ENCODE assay signal across 8 cellular contexts in the genomic region with DNA sequence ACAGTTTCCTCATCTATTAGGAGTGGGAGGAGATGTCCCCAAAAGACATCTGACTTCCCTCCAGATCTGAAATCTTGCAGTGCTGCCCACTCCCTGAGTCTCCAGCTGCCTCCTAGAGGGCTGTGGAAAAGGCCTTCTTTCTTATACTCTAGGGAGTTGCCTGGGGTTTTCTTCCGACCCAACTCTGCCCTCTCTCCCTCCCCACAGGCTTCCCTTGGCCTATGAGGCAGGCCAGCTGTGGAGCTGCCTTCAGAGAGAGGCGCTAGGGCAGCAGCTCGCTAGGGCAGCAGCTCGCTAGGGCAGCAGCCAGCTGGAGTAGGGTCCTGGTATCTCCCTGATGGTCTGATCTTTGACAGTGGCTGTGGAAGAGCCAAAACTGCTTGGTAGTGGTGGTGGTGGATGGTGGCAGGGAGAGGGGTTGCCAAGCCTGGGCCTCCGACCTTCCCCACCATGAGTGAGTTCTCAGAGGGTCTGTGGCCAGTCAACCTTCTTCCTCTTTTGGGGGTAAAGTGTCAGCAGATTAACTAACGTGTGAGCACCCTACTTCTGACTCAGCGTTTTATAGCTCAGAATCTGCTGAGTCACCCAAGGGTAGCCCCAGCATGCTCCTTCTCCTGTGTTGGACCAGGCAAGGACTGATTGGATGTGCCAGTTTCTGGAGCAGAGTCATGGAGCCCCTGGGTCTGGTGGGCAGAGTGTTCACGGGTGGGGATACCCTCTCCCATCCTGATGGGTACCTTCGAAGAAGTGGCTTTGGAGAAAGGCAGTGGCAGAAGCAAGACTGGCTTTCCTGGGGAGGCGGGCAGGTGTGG. TPM values are rescaled to one million over a fixed set of nuclear protein-coding genes. Genes with fewer than 3 reads are reported as not detected.
A peak's percentile ranks its signal among the peaks of the same experiment; 100 is the strongest.
DNase-seq lines count a peak whose midpoint lies in the region; ATAC-seq, FAIRE-seq and TF ChIP-seq lines count a peak whose summit lies in the region.

No MANE protein-coding gene starts in this region.

- no TSS peak for BruUV-seq in GM12878 (replicated peaks; lab: Mats Ljungman, UMichigan)

- no peak for TF ChIP-seq EP300 in GM12878 (IDR thresholded peaks at IDR 0.05; ENCODE audit: borderline replicate concordance in 1 of 2, control insufficient read depth in 1 of 2, low read depth in 2 of 2, low read length in 2 of 2)

- no peak for TF ChIP-seq RAD21 in GM12878 (IDR thresholded peaks at IDR 0.05; ENCODE audit: insufficient read depth, low read depth, low read length)

- H3K27me3 Mint-ChIP-seq in naive B cell, result no peaks in the 10 kb centered on the region

- H3K27me3 ChIP-seq in GM12878 (replicated peaks in 1 of 2; ENCODE audit: control insufficient read depth in 2 of 2, insufficient read depth in 2 of 2, low read length in 1 of 2), result no peaks in the 10 kb centered on the region

- H3K9ac ChIP-seq in GM12878 (ENCODE audit: control insufficient read depth, insufficient read depth, low read length), result no peak overlapping the region

- no peak overlapping the region; the same call in 1 of the 2 replicates for H2AFZ ChIP-seq in GM12878 (ENCODE audit: control insufficient read depth, low read depth, low read length)

- H3K36me3 Mint-ChIP-seq in naive B cell, result no peaks in the 10 kb centered on the region

- H3K4me1 Mint-ChIP-seq in naive B cell, result peaks cover 27 to 53% (median 37%) of the 10 kb centered on the region in 3 donors

- H3K36me3 ChIP-seq in GM12878 (ENCODE audit: control insufficient read depth in 2 of 2, insufficient read depth in 2 of 2, low read length in 1 of 2), result no peaks in the 10 kb centered on the region

- DNase-seq in Ammon's horn (ENCODE audit: low spot score), result peak; percentile 73
- DNase-seq in Kasumi-1 (lab: John Stamatoyannopoulos, UW), result peak; percentile 85 to 87
- no peak for DNase-seq in GM12878 (ENCODE audit: low read depth, low spot score)
- no peak for DNase-seq in naive B cell
- DNase-seq in iPS-NIHi11 (ENCODE audit: low spot score), result no peak
- no peak for DNase-seq in NCI-H1930 (lab: John Stamatoyannopoulos, UW)

- CTCF ChIA-PET in GM12878 (lab: Yijun Ruan, JAX), result interaction anchor here (1.0 to 19.3 kb wide), 8 partner anchors 8 to 81 kb away, joined by 3 to 814 read pairs (median 47); a partner anchor contains a TSS

- RAD21 ChIA-PET in GM12878 (lab: Charles Lee; ENCODE audit: unreplicated experiment), result interaction anchor here (0.8 to 9.0 kb wide), 8 partner anchors 8 to 69 kb away, joined by 3 to 120 read pairs (median 14); a partner anchor contains a TSS

- H3K4me2 ChIP-seq in GM12878 (ENCODE audit: control insufficient read depth, insufficient read depth), result no peak overlapping the region; the same call in 1 of the 2 replicates

- peaks cover 17% of the 10 kb centered on the region; the same call in 1 of the 2 replicates for H3K4me1 ChIP-seq in GM12878 (ENCODE audit: control insufficient read depth, insufficient read depth, low read length)

- POLR2A ChIA-PET in GM12878 (lab: Charles Lee), result interaction anchor here (0.5 to 2.1 kb wide), 2 partner anchors 15 to 33 kb away, joined by 5 to 6 read pairs; no protein-coding TSS in a partner anchor

- peak; percentile 10; the same call in 2 of the 3 replicates for ATAC-seq in GM12878
- ATAC-seq in naive B cell (ENCODE audit: low read depth in 2 of 2), result no peak
- ATAC-seq in HG03460 (IDR thresholded peaks at IDR 0.05; ENCODE audit: unreplicated experiment), result no peak
- ATAC-seq in GM18498 (IDR thresholded peaks at IDR 0.05; ENCODE audit: unreplicated experiment), result no peak

- SMC1A ChIA-PET in GM12878 (lab: Charles Lee; ENCODE audit: uncharacterized antibody, unreplicated experiment), result interaction anchor here (0.9 to 11.3 kb wide), 10 partner anchors 8 to 94 kb away, joined by 3 to 139 read pairs (median 4); no protein-coding TSS in a partner anchor

- intact Hi-C loops in GM12878 (cut with micrococcal nuclease; ENCODE audit: unreplicated experiment), result loop anchor here (5.0 to 10.0 kb wide), 2 partner anchors 62 to 741 kb away; no protein-coding TSS in a partner anchor

- in situ Hi-C loops in GM12878 (cut with MboI), result loop anchor here (5.0 kb wide), 2 partner anchors 63 to 123 kb away; no protein-coding TSS in a partner anchor

- H3K4me3 ChIP-seq in GM12878, result no peak overlapping the region

- H3K9me3 ChIP-seq in GM12878 (replicated peaks; ENCODE audit: control insufficient read depth, insufficient read depth, low read length), result no peaks in the 10 kb centered on the region

- H3K9me3 Mint-ChIP-seq in naive B cell, result no peaks in the 10 kb centered on the region

- H3K4me3 Mint-ChIP-seq in naive B cell, result peak overlapping the region in 6 of 8 donors; percentile 32 to 95 (median 75)

- H3K27ac Mint-ChIP-seq in naive B cell, result peak overlapping the region in 2 of 6 donors; percentile 4 to 48

- no peak for TF ChIP-seq POLR2A in GM12878 (IDR thresholded peaks at IDR 0.05; ENCODE audit: low read depth, low read length)

- H3K27ac ChIP-seq in GM12878 (ENCODE audit: control insufficient read depth, insufficient read depth), result no peak overlapping the region; the same call in 1 of the 2 replicates

- WGBS in GM12878 (ENCODE audit: insufficient coverage, insufficient replicate concordance, low lambda C conversion rate, missing lambda C conversion rate), result 61% methylated on average over 10 of the region's 10 CpGs

- no peaks in the 10 kb centered on the region for H3K79me2 ChIP-seq in GM12878 (ENCODE audit: control insufficient read depth, insufficient read depth, low read length)

- FAIRE-seq in GM12878 (lab: Jason Lieb, UNC), result no peak

- no peak for TF ChIP-seq CTCF in GM12878 (IDR thresholded peaks at IDR 0.05 in 2 of 3, conservative IDR thresholded peaks at IDR 0.05 in 1 of 3; ENCODE audit: control insufficient read depth in 2 of 3, extremely low read depth in 1 of 3, insufficient read depth in 1 of 3, low read depth in 3 of 3, low read length in 3 of 3)

- no peaks in the 10 kb centered on the region for H4K20me1 ChIP-seq in GM12878 (ENCODE audit: control insufficient read depth, insufficient read depth)

RNA-seq across cellular contexts. Expression of a gene that starts 2.3 kb away (rescaled TPM):
- total RNA-seq in GM12878 (2013; cell fraction: nucleolus; rRNA removed), result 2.5 and 3.7 TPM in 2 replicates
- total RNA-seq in GM12878 (2014; rRNA removed) (1.7 and 2.4 TPM in 2 replicates), GM12878 (2014; rRNA removed; fragmentation: Illumina TruSeq; extraction: Trizol) (1.1 and 1.2 TPM in 2 replicates), GM12878 (2021) (2.4 and 3.8 TPM in 2 replicates)
- 0.84 TPM for polyA plus RNA-seq in GM12878 (2011; ENCODE audit: low read depth)
- polyA plus RNA-seq in GM12878 (2011; rRNA removed) (0.55 and 1.2 TPM in 2 replicates), GM12878 (2014; fragmentation: Illumina TruSeq; extraction: Trizol) (1.6 TPM in 2 replicates), GM12878 (2014; fragmentation: Nextera tagmentation; extraction: Ambion mirVana) (1 to 10 TPM; 1.1 to 2.2 TPM), GM12878 (2014; rRNA removed) (1.1 and 1.9 TPM in 2 replicates), GM12878 (2016; fragmentation: Nextera tagmentation; extraction: Ambion mirVana) (1 to 10 TPM; 4.0 to 4.9 TPM), naive B cell (ENCODE audit: low read depth in 6 of 6) (10 to 100 TPM; 12.2 to 18.3 (median 13.9) TPM)
- 1.6 and 2.1 TPM in 2 replicates for polyA plus RNA-seq in GM12878 (2011; cell fraction: cytosol; rRNA removed)
- 2.4 and 2.7 TPM in 2 replicates for polyA plus RNA-seq in GM12878 (2011; cell fraction: nucleus; rRNA removed)
- polyA plus RNA-seq in GM12878 (2012), result 1.8 and 2.1 TPM in 2 replicates
- 1.2 and 1.8 TPM in 2 replicates for polyA minus RNA-seq in GM12878 (2011; rRNA and poly(A)+ RNA removed)
- polyA minus RNA-seq in GM12878 (2011; cell fraction: cytosol; rRNA and poly(A)+ RNA removed), result 0.67 and 0.94 TPM in 2 replicates
- polyA minus RNA-seq in GM12878 (2011; cell fraction: nucleus; rRNA and poly(A)+ RNA removed), result 0.38 and 1.9 TPM in 2 replicates

RNA-seq across cellular contexts. Expression of a gene that starts 16.6 kb away (rescaled TPM):
- 4.6 and 5.7 TPM in 2 replicates for total RNA-seq in GM12878 (2013; cell fraction: nucleolus; rRNA removed)
- total RNA-seq in GM12878 (2014; rRNA removed) (0.27 and 0.28 TPM in 2 replicates), GM12878 (2014; rRNA removed; fragmentation: Illumina TruSeq; extraction: Trizol) (0.09 and 0.18 TPM in 2 replicates), GM12878 (2021) (0.64 and 0.88 TPM in 2 replicates)
- polyA plus RNA-seq in GM12878 (2011; ENCODE audit: low read depth), result 0.38 TPM
- polyA plus RNA-seq in GM12878 (2011; rRNA removed) (0.30 and 0.68 TPM in 2 replicates), GM12878 (2014; fragmentation: Illumina TruSeq; extraction: Trizol) (0.17 and 0.34 TPM in 2 replicates), GM12878 (2014; fragmentation: Nextera tagmentation; extraction: Ambion mirVana) (under 1 TPM in 1 of 2 experiments, not detected in 1; 0.02 TPM), GM12878 (2014; rRNA removed) (0.63 and 0.92 TPM in 2 replicates), GM12878 (2016; fragmentation: Nextera tagmentation; extraction: Ambion mirVana) (under 1 TPM in 1 of 2 experiments, not detected in 1; 0.27 TPM), naive B cell (ENCODE audit: low read depth in 6 of 6) (1 to 10 TPM in 2 of 6 donors, under 1 TPM in 3, not detected in 1; 0.39 to 2.6 (median 0.52) TPM)
- polyA plus RNA-seq in GM12878 (2011; cell fraction: cytosol; rRNA removed), result 0.63 and 0.94 TPM in 2 replicates
- polyA plus RNA-seq in GM12878 (2011; cell fraction: nucleus; rRNA removed), result 3.4 and 4.8 TPM in 2 replicates
- polyA plus RNA-seq in GM12878 (2012), result 0.81 and 0.97 TPM in 2 replicates
- polyA minus RNA-seq in GM12878 (2011; rRNA and poly(A)+ RNA removed), result 0.22 and 1.5 TPM in 2 replicates
- 1.7 TPM in 1 of 2 replicates, not detected in the other for polyA minus RNA-seq in GM12878 (2011; cell fraction: cytosol; rRNA and poly(A)+ RNA removed)
- polyA minus RNA-seq in GM12878 (2011; cell fraction: nucleus; rRNA and poly(A)+ RNA removed), result 1.3 and 3.1 TPM in 2 replicates

RNA-seq across cellular contexts. Expression of a gene that starts 44.4 kb away (rescaled TPM):
- total RNA-seq in GM12878 (2013; cell fraction: nucleolus; rRNA removed), result 25.7 and 29.4 TPM in 2 replicates
- total RNA-seq in GM12878 (2014; rRNA removed) (5.0 and 6.9 TPM in 2 replicates), GM12878 (2014; rRNA removed; fragmentation: Illumina TruSeq; extraction: Trizol) (3.1 and 3.9 TPM in 2 replicates), GM12878 (2021) (12.6 and 18.3 TPM in 2 replicates)
- polyA plus RNA-seq in GM12878 (2011; ENCODE audit: low read depth), result 14.4 TPM
- polyA plus RNA-seq in GM12878 (2011; rRNA removed) (5.1 and 5.6 TPM in 2 replicates), GM12878 (2014; fragmentation: Illumina TruSeq; extraction: Trizol) (2.5 and 6.3 TPM in 2 replicates), GM12878 (2014; fragmentation: Nextera tagmentation; extraction: Ambion mirVana) (1 to 10 TPM in 1 of 2 experiments, under 1 TPM in 1; 0.47 to 1.3 TPM), GM12878 (2014; rRNA removed) (10.1 and 11.4 TPM in 2 replicates), GM12878 (2016; fragmentation: Nextera tagmentation; extraction: Ambion mirVana) (1 to 10 TPM; 5.1 to 6.2 TPM), naive B cell (ENCODE audit: low read depth in 6 of 6) (10 to 100 TPM in 1 of 6 donors, 1 to 10 TPM in 5; 4.5 to 17.1 (median 7.0) TPM)
- 5.8 and 7.1 TPM in 2 replicates for polyA plus RNA-seq in GM12878 (2011; cell fraction: cytosol; rRNA removed)
- 46.3 and 61.4 TPM in 2 replicates for polyA plus RNA-seq in GM12878 (2011; cell fraction: nucleus; rRNA removed)
- 31.4 and 31.5 TPM in 2 replicates for polyA plus RNA-seq in GM12878 (2012)
- 4.2 and 8.0 TPM in 2 replicates for polyA minus RNA-seq in GM12878 (2011; rRNA and poly(A)+ RNA removed)
- polyA minus RNA-seq in GM12878 (2011; cell fraction: cytosol; rRNA and poly(A)+ RNA removed), result 3.9 and 4.3 TPM in 2 replicates
- 8.6 and 12.2 TPM in 2 replicates for polyA minus RNA-seq in GM12878 (2011; cell fraction: nucleus; rRNA and poly(A)+ RNA removed)

RNA-seq across cellular contexts. Expression of a gene that starts 50.0 kb away (rescaled TPM):
- not detected in 2 replicates for total RNA-seq in GM12878 (2013; cell fraction: nucleolus; rRNA removed)
- 0.17 TPM in 1 of 2 replicates, not detected in the other for total RNA-seq in GM12878 (2014; rRNA removed)
- 0.09 TPM in 1 of 2 replicates, not detected in the other for total RNA-seq in GM12878 (2014; rRNA removed; fragmentation: Illumina TruSeq; extraction: Trizol)
- 0.21 TPM in 1 of 2 replicates, not detected in the other for total RNA-seq in GM12878 (2021)
- polyA plus RNA-seq in GM12878 (2011; ENCODE audit: low read depth), result 0.13 TPM
- 0.03 TPM in 1 of 2 replicates, not detected in the other for polyA plus RNA-seq in GM12878 (2011; rRNA removed)
- polyA plus RNA-seq in GM12878 (2011; cell fraction: cytosol; rRNA removed), result not detected in 2 replicates
- polyA plus RNA-seq in GM12878 (2011; cell fraction: nucleus; rRNA removed), result 0.09 TPM in 1 of 2 replicates, not detected in the other
- polyA plus RNA-seq in GM12878 (2012), result 0.16 TPM in 1 of 2 replicates, not detected in the other
- polyA plus RNA-seq in GM12878 (2014; fragmentation: Illumina TruSeq; extraction: Trizol), result 0.10 and 0.19 TPM in 2 replicates
- polyA plus RNA-seq in GM12878 (2014; fragmentation: Nextera tagmentation; extraction: Ambion mirVana), result under 1 TPM in 1 of 2 experiments, not detected in 1; 0.15 TPM
- polyA plus RNA-seq in GM12878 (2014; rRNA removed), result 0.08 and 0.11 TPM in 2 replicates
- polyA plus RNA-seq in GM12878 (2016; fragmentation: Nextera tagmentation; extraction: Ambion mirVana), result not detected
- not detected in 2 replicates for polyA minus RNA-seq in GM12878 (2011; rRNA and poly(A)+ RNA removed)
- not detected in 2 replicates for polyA minus RNA-seq in GM12878 (2011; cell fraction: cytosol; rRNA and poly(A)+ RNA removed)
- polyA minus RNA-seq in GM12878 (2011; cell fraction: nucleus; rRNA and poly(A)+ RNA removed), result not detected in 2 replicates
- under 1 TPM in 1 of 6 donors, not detected in 5; 0.21 TPM for polyA plus RNA-seq in naive B cell (ENCODE audit: low read depth in 6 of 6)

Comparison
In these comparisons a context has a peak if more than half of its experiments do, and no peak if none do; other contexts are left out.
1. DNase-seq: peak in Ammon's horn (single experiment) and Kasumi-1 (2 of 2); none in GM12878 (single experiment), naive B cell (single experiment), iPS-NIHi11 (single experiment) and NCI-H1930 (0 of 2).